In genomic region chr18:79329786-79330185, GRCh38 we compare ENCODE assay signal across 33 cellular contexts.
"Had no signal": no experiment of that assay in that cellular context is flagged by ENCODE, and none has a peak within 500 bp of the region (broad histone marks: within the 10 kb centered on the region; RNA-seq: fewer than 3 reads in every experiment).

No MANE protein-coding gene starts in this region.

- H3K4me3 ChIP-seq: adrenal gland, body of pancreas, esophagus muscularis mucosa, gastroesophageal sphincter, heart right ventricle had no signal

- DNase-seq: activated CD4-positive, alpha-beta memory T cell treated with anti-CD3 and anti-CD28 coated beads for 36 hours; activated CD4-positive, alpha-beta T cell treated with anti-CD3 and anti-CD28 coated beads for 36 hours; activated CD4-positive, alpha-beta T cell treated with anti-CD3 and anti-CD28 coated beads, Interleukin-2, amount 10 ng/mL, durations not matched to agents 24 days and 14 days; activated CD4-positive, CD25-positive, alpha-beta regulatory T cell; activated CD4-positive, CD25-positive, alpha-beta regulatory T cell treated with anti-CD3 and anti-CD28 coated beads, Interleukin-2, amount 50 U/mL, for 72 hours; activated CD8-positive, alpha-beta memory T cell treated with anti-CD3 and anti-CD28 coated beads, Interleukin-2, amount 10 ng/mL, durations not matched to agents 7 days and 5 days; activated CD8-positive, alpha-beta memory T cell treated with anti-CD3 and anti-CD28 coated beads, Interleukin-2, amount 50 U/mL, for 4 hours; activated CD8-positive, alpha-beta T cell treated with anti-CD3 and anti-CD28 coated beads, Interleukin-2, amount 10 ng/mL, durations not matched to agents 7 days and 5 days; activated effector memory CD4-positive, alpha-beta T cell treated with anti-CD3 and anti-CD28 coated beads, Interleukin-2, amount 50 U/mL, for 16 hours; activated naive CD4-positive, alpha-beta T cell treated with anti-CD3 and anti-CD28 coated beads for 36 hours; activated naive CD8-positive, alpha-beta T cell treated with anti-CD3 and anti-CD28 coated beads for 36 hours; activated naive CD8-positive, alpha-beta T cell treated with anti-CD3 and anti-CD28 coated beads, Interleukin-2, amount 50 U/mL, for 24 hours; activated T-cell treated with anti-CD3 and anti-CD28 coated beads, Interleukin-2, amount 50 U/mL, for 1 hour; activated T-cell treated with anti-CD3 and anti-CD28 coated beads, Interleukin-2, amount 50 U/mL, for 48 hours; amygdala; aorta; body of pancreas; caudate nucleus; cortex of kidney; dermis blood vessel endothelial cell; effector CD8-positive, alpha-beta T cell; erythroblast; foreskin keratinocyte; heart right ventricle; T-helper 1 cell; T-helper 17 cell had no signal

- H3K27me3 ChIP-seq: adrenal gland, body of pancreas, esophagus muscularis mucosa, foreskin keratinocyte, gastroesophageal sphincter, heart right ventricle had no signal

- H3K4me1 ChIP-seq: adrenal gland, esophagus muscularis mucosa, foreskin keratinocyte, gastroesophageal sphincter, heart right ventricle had no signal

- H3K9me3 Mint-ChIP-seq: activated naive CD4-positive, alpha-beta T cell treated with anti-CD3 and anti-CD28 coated beads, Interleukin-2, amount 50 U/mL, for 24 hours had no signal

- H3K27ac Mint-ChIP-seq: activated CD4-positive, alpha-beta memory T cell treated with anti-CD3 and anti-CD28 coated beads for 36 hours; activated CD4-positive, alpha-beta T cell treated with anti-CD3 and anti-CD28 coated beads for 36 hours; activated CD4-positive, alpha-beta T cell treated with anti-CD3 and anti-CD28 coated beads, Interleukin-2, amount 10 ng/mL, durations not matched to agents 24 days and 14 days; activated CD8-positive, alpha-beta memory T cell treated with anti-CD3 and anti-CD28 coated beads, Interleukin-2, amount 10 ng/mL, durations not matched to agents 7 days and 5 days; activated CD8-positive, alpha-beta T cell treated with anti-CD3 and anti-CD28 coated beads, Interleukin-2, amount 10 ng/mL, durations not matched to agents 7 days and 5 days; activated naive CD4-positive, alpha-beta T cell treated with anti-CD3 and anti-CD28 coated beads for 36 hours; activated naive CD4-positive, alpha-beta T cell treated with anti-CD3 and anti-CD28 coated beads, Interleukin-2, amount 50 U/mL, for 24 hours; activated naive CD8-positive, alpha-beta T cell treated with anti-CD3 and anti-CD28 coated beads for 36 hours; activated naive CD8-positive, alpha-beta T cell treated with anti-CD3 and anti-CD28 coated beads, Interleukin-2, amount 50 U/mL, for 24 hours; activated T-helper 1 cell treated with anti-CD3 and anti-CD28 coated beads, Interleukin-12 subunit alpha, Interleukin-12 subunit beta, Interleukin-2, Interleukin-4 antibody, amounts not matched to agents 30 ng/mL and 10 ng/mL and 1 ng/mL, durations not matched to agents 14 hours and 24 hours and 36 hours; activated T-helper 2 cell treated with anti-CD3 and anti-CD28 coated beads, Interferon-gamma antibody, Interleukin-2, Interleukin-4, amounts not matched to agents 10 μg/mL and 5 μg/mL and 100 μg/mL, durations not matched to agents 14 hours and 24 hours and 36 hours; T-helper 17 cell; T-helper 2 cell treated with Interferon-gamma antibody and Interleukin-4, amounts not matched to agents 5 μg/mL and 100 μg/mL, for 36 hours had no signal

- H3K4me1 Mint-ChIP-seq: activated CD4-positive, alpha-beta T cell treated with anti-CD3 and anti-CD28 coated beads for 36 hours; activated CD4-positive, alpha-beta T cell treated with anti-CD3 and anti-CD28 coated beads, Interleukin-2, amount 10 ng/mL, durations not matched to agents 24 days and 14 days; activated naive CD4-positive, alpha-beta T cell treated with anti-CD3 and anti-CD28 coated beads, Interleukin-2, amount 50 U/mL, for 24 hours had no signal

- H3K9me3 ChIP-seq: adrenal gland, body of pancreas, esophagus muscularis mucosa, gastroesophageal sphincter, heart right ventricle had no signal

- ATAC-seq: activated CD4-positive, alpha-beta T cell treated with anti-CD3 and anti-CD28 coated beads for 36 hours; activated CD8-positive, alpha-beta memory T cell treated with anti-CD3 and anti-CD28 coated beads, Interleukin-2, amount 10 ng/mL, durations not matched to agents 7 days and 5 days; activated CD8-positive, alpha-beta T cell treated with anti-CD3 and anti-CD28 coated beads, Interleukin-2, amount 10 ng/mL, durations not matched to agents 7 days and 5 days; activated naive CD8-positive, alpha-beta T cell treated with anti-CD3 and anti-CD28 coated beads, Interleukin-2, amount 50 U/mL, for 24 hours; body of pancreas; foreskin keratinocyte; gastroesophageal sphincter; heart right ventricle; T-helper 17 cell had no signal

- H3K4me3 Mint-ChIP-seq: activated CD4-positive, alpha-beta memory T cell treated with anti-CD3 and anti-CD28 coated beads for 36 hours; activated CD4-positive, alpha-beta T cell treated with anti-CD3 and anti-CD28 coated beads for 36 hours; activated CD4-positive, alpha-beta T cell treated with anti-CD3 and anti-CD28 coated beads, Interleukin-2, amount 10 ng/mL, durations not matched to agents 24 days and 14 days; activated CD8-positive, alpha-beta memory T cell treated with anti-CD3 and anti-CD28 coated beads, Interleukin-2, amount 10 ng/mL, durations not matched to agents 7 days and 5 days; activated CD8-positive, alpha-beta T cell treated with anti-CD3 and anti-CD28 coated beads, Interleukin-2, amount 10 ng/mL, durations not matched to agents 7 days and 5 days; activated naive CD4-positive, alpha-beta T cell treated with anti-CD3 and anti-CD28 coated beads for 36 hours; activated naive CD4-positive, alpha-beta T cell treated with anti-CD3 and anti-CD28 coated beads, Interleukin-2, amount 50 U/mL, for 24 hours; activated naive CD8-positive, alpha-beta T cell treated with anti-CD3 and anti-CD28 coated beads for 36 hours; activated naive CD8-positive, alpha-beta T cell treated with anti-CD3 and anti-CD28 coated beads, Interleukin-2, amount 50 U/mL, for 24 hours; activated T-helper 1 cell treated with anti-CD3 and anti-CD28 coated beads, Interleukin-12 subunit alpha, Interleukin-12 subunit beta, Interleukin-2, Interleukin-4 antibody, amounts not matched to agents 30 ng/mL and 10 ng/mL and 1 ng/mL, durations not matched to agents 14 hours and 24 hours and 36 hours; T-helper 17 cell; T-helper 2 cell treated with Interferon-gamma antibody and Interleukin-4, amounts not matched to agents 5 μg/mL and 100 μg/mL, for 36 hours had no signal

- H3K27ac ChIP-seq: adrenal gland, body of pancreas, esophagus muscularis mucosa, foreskin keratinocyte, gastroesophageal sphincter, heart right ventricle had no signal

- H3K27me3 Mint-ChIP-seq: activated CD4-positive, alpha-beta memory T cell treated with anti-CD3 and anti-CD28 coated beads for 36 hours; activated CD4-positive, alpha-beta T cell treated with anti-CD3 and anti-CD28 coated beads for 36 hours; activated CD4-positive, alpha-beta T cell treated with anti-CD3 and anti-CD28 coated beads, Interleukin-2, amount 10 ng/mL, durations not matched to agents 24 days and 14 days; activated CD8-positive, alpha-beta memory T cell treated with anti-CD3 and anti-CD28 coated beads, Interleukin-2, amount 10 ng/mL, durations not matched to agents 7 days and 5 days; activated naive CD4-positive, alpha-beta T cell treated with anti-CD3 and anti-CD28 coated beads, Interleukin-2, amount 50 U/mL, for 24 hours; activated naive CD8-positive, alpha-beta T cell treated with anti-CD3 and anti-CD28 coated beads for 36 hours; activated naive CD8-positive, alpha-beta T cell treated with anti-CD3 and anti-CD28 coated beads, Interleukin-2, amount 50 U/mL, for 24 hours; T-helper 17 cell had no signal
